ENCODE assay signal across 24 cellular contexts in genomic region chr16:68411086-68411485, GRCh38. TPM values are rescaled to one million over a fixed set of nuclear protein-coding genes. Genes with fewer than 3 reads are reported as not detected.
DNase-seq lines count a peak whose midpoint lies in the region; ATAC-seq and TF ChIP-seq lines count a peak whose summit lies in the region.
"Had no signal": no experiment of that assay in that cellular context is flagged by ENCODE, and none has a peak within 500 bp of the region (broad histone marks: within the 10 kb centered on the region; RNA-seq: fewer than 3 reads in every experiment).

No MANE protein-coding gene starts in this region.

- H3K4me1 ChIP-seq in neural progenitor cell (peaks cover 28% of the 10 kb centered on the region), colonic mucosa (peaks cover 5% of the 10 kb centered on the region)

- no peaks in the 10 kb centered on the region for H3K27me3 ChIP-seq in neural progenitor cell
- no peaks in the 10 kb centered on the region for H3K27me3 ChIP-seq in colonic mucosa
- H3K27me3 ChIP-seq: BE2C, SJCRH30 had no signal

- no peak for ATAC-seq in HG03442 (IDR thresholded peaks at IDR 0.05; ENCODE audit: unreplicated experiment)
- ATAC-seq: Right ventricle myocardium inferior had no signal

- H3K36me3 ChIP-seq in neural progenitor cell = no peaks in the 10 kb centered on the region
- H3K36me3 ChIP-seq in colonic mucosa = no peaks in the 10 kb centered on the region
- H3K36me3 ChIP-seq: BE2C, SJCRH30 had no signal

- DNase-seq in activated T-cell treated with anti-CD3 and anti-CD28 coated beads, Interleukin-2, amount 50 U/mL, for 24 hours = peak; percentile 16
- DNase-seq in activated T-cell treated with anti-CD3 and anti-CD28 coated beads, Interleukin-2, amount 50 U/mL, for 1 hour = no peak
- DNase-seq in chondrocyte (ENCODE audit: low spot score) (peak; percentile 62), neural progenitor cell (ENCODE audit: low spot score) (no peak), colonic mucosa (no peak), COLO829 (ENCODE audit: low spot score) (no peak)
- DNase-seq in effector CD4-positive, alpha-beta T cell = no peak
- DNase-seq: 8988T; ACHN; BE2C; CD4-positive, CD25-positive, alpha-beta regulatory T cell; KBM-7; MV-4-11; NCI-H1105; NCI-H146; NCI-H1930; NCI-H2107; NCI-H446 treated with DMSO at 0.1 percent for 48 hours; NCI-H526; PC-9; SJCRH30 had no signal

- no peaks in the 10 kb centered on the region for H3K9me3 Mint-ChIP-seq in activated T-cell treated with anti-CD3 and anti-CD28 coated beads, Interleukin-2, amount 50 U/mL, for 24 hours
- H3K9me3 Mint-ChIP-seq in chondrocyte (ENCODE audit: low read depth) (no peaks in the 10 kb centered on the region), neural progenitor cell (no peaks in the 10 kb centered on the region)
- H3K9me3 Mint-ChIP-seq: CD4-positive, CD25-positive, alpha-beta regulatory T cell had no signal

- H3K36me3 Mint-ChIP-seq in activated T-cell treated with anti-CD3 and anti-CD28 coated beads, Interleukin-2, amount 50 U/mL, for 24 hours (ENCODE audit: low read depth) = no peaks in the 10 kb centered on the region
- H3K36me3 Mint-ChIP-seq in chondrocyte (ENCODE audit: low read depth) (peaks cover 2% of the 10 kb centered on the region), neural progenitor cell (no peaks in the 10 kb centered on the region)
- H3K36me3 Mint-ChIP-seq: CD4-positive, CD25-positive, alpha-beta regulatory T cell had no signal

- H4K20me1 ChIP-seq in neural progenitor cell (ENCODE audit: low read depth) = no peaks in the 10 kb centered on the region

- no peak overlapping the region for H3K4me3 Mint-ChIP-seq in activated T-cell treated with anti-CD3 and anti-CD28 coated beads, Interleukin-2, amount 50 U/mL, for 24 hours
- H3K4me3 Mint-ChIP-seq in chondrocyte (ENCODE audit: unreplicated experiment) (no peak overlapping the region), neural progenitor cell (no peak overlapping the region)
- H3K4me3 Mint-ChIP-seq: CD4-positive, CD25-positive, alpha-beta regulatory T cell had no signal

- no peak overlapping the region for H2AFZ ChIP-seq in neural progenitor cell (replicated peaks)
- H2AFZ ChIP-seq: PC-9 had no signal

- H3K9ac ChIP-seq in neural progenitor cell (no peak overlapping the region), colonic mucosa (ENCODE audit: low read depth in 2 of 2, low read length in 2 of 2) (no peak overlapping the region)

- H3K4me3 ChIP-seq in neural progenitor cell (no peak overlapping the region), colonic mucosa (no peak overlapping the region)
- H3K4me3 ChIP-seq: PC-9, SJCRH30 had no signal

- H3K4me1 Mint-ChIP-seq in activated T-cell treated with anti-CD3 and anti-CD28 coated beads, Interleukin-2, amount 50 U/mL, for 24 hours (ENCODE audit: low read depth) = peaks cover 6% of the 10 kb centered on the region
- H3K4me1 Mint-ChIP-seq in chondrocyte (ENCODE audit: low read depth) (peaks cover 16% of the 10 kb centered on the region), neural progenitor cell (peaks cover 24% of the 10 kb centered on the region)

- no peaks in the 10 kb centered on the region for H3K79me2 ChIP-seq in neural progenitor cell (ENCODE audit: low read depth)

- H3K4me2 ChIP-seq in neural progenitor cell = no peak overlapping the region
- H3K4me2 ChIP-seq: PC-9 had no signal

- no peaks in the 10 kb centered on the region for H3K27me3 Mint-ChIP-seq in activated T-cell treated with anti-CD3 and anti-CD28 coated beads, Interleukin-2, amount 50 U/mL, for 24 hours
- H3K27me3 Mint-ChIP-seq in chondrocyte (ENCODE audit: low read depth) (peaks cover 2% of the 10 kb centered on the region), neural progenitor cell (ENCODE audit: insufficient read depth, low read depth) (peaks cover 5% of the 10 kb centered on the region)

- H3F3A ChIP-seq in neural progenitor cell (ENCODE audit: low read depth) = no peaks in the 10 kb centered on the region

- TF ChIP-seq CTCF in chondrocyte (IDR thresholded peaks at IDR 0.05) (no peak), neural progenitor cell (IDR thresholded peaks at IDR 0.05) (no peak), colonic mucosa (IDR thresholded peaks at IDR 0.05) (no peak)

- H3K9me3 ChIP-seq in neural progenitor cell (ENCODE audit: low read depth) (no peaks in the 10 kb centered on the region), colonic mucosa (no peaks in the 10 kb centered on the region)
- H3K9me3 ChIP-seq: BE2C, SJCRH30 had no signal

- H3K27ac ChIP-seq in neural progenitor cell = no peak overlapping the region
- no peak overlapping the region for H3K27ac ChIP-seq in colonic mucosa
- H3K27ac ChIP-seq: PC-9, SJCRH30 had no signal

- intact Hi-C loops in colonic mucosa (cut with DNase I) = no loop called here

- H3K27ac Mint-ChIP-seq in activated T-cell treated with anti-CD3 and anti-CD28 coated beads, Interleukin-2, amount 50 U/mL, for 24 hours = no peak overlapping the region
- no peak overlapping the region for H3K27ac Mint-ChIP-seq in chondrocyte (ENCODE audit: unreplicated experiment)
- H3K27ac Mint-ChIP-seq in neural progenitor cell = peak overlapping the region; percentile 54

RNA-seq across cellular contexts. Expression of gene SMPD3, which starts 37.2 kb away (rescaled TPM):
- 0.07 TPM in 1 of 3 replicates, not detected in the others for total RNA-seq in chondrocyte
- 1.4 TPM in 1 of 2 replicates, not detected in the other for total RNA-seq in neural progenitor cell (ENCODE audit: low replicate concordance)
- 10 to 100 TPM; 71.1 to 76.5 TPM for total RNA-seq in colonic mucosa
- total RNA-seq: MCF 10A had no signal

Comparison
In these comparisons a context has a peak if more than half of its experiments do, and no peak if none do; other contexts are left out.
1. DNase-seq: peak in activated T-cell treated with anti-CD3 and anti-CD28 coated beads, Interleukin-2, amount 50 U/mL, for 24 hours (single experiment) and chondrocyte (single experiment); none in activated T-cell treated with anti-CD3 and anti-CD28 coated beads, Interleukin-2, amount 50 U/mL, for 1 hour (single experiment), neural progenitor cell (single experiment), colonic mucosa (single experiment), COLO829 (single experiment) and effector CD4-positive, alpha-beta T cell (single experiment).
2. RNA of gene SMPD3, which starts 37.2 kb away (total RNA-seq): 71.1 to 76.5 TPM in colonic mucosa; 0.07 TPM in chondrocyte and 1.4 TPM in neural progenitor cell; every median in the first group is over 10 times any median in the second.